In genomic region chr16:4693956-4694663, GRCh38 we compare ENCODE assay signal across 8 cellular contexts. TPM values are rescaled to one million over a fixed set of nuclear protein-coding genes. Genes with fewer than 3 reads are reported as not detected.
A peak's percentile ranks its signal among the peaks of the same experiment; 100 is the strongest.
DNase-seq lines count a peak whose midpoint lies in the region; ATAC-seq, FAIRE-seq and TF ChIP-seq lines count a peak whose summit lies in the region.

No MANE protein-coding gene starts in this region.

- CTCF ChIA-PET in GM10248 (lab: Yijun Ruan, JAX): interaction anchor here (0.7 to 2.4 kb wide), 8 partner anchors 10 to 105 kb away, joined by 3 to 6 read pairs (median 4); partner anchors contain the start of gene DNAAF8

- no peaks in the 10 kb centered on the region for H3K27me3 ChIP-seq in bronchial epithelial cell (ENCODE audit: control insufficient read depth, insufficient read depth, low read length)

- TF ChIP-seq CTCF in GM10248 (IDR thresholded peaks at IDR 0.05; ENCODE audit: control extremely low read depth, extremely low read depth, low read depth, missing control alignments) (no peak), bronchial epithelial cell (IDR thresholded peaks at IDR 0.05; ENCODE audit: insufficient read depth, low read length, severe bottlenecking) (no peak)

- H3K4me3 ChIP-seq in bronchial epithelial cell (ENCODE audit: low read depth, low read length): peak overlapping the region; percentile 92

- peak; percentile 4 for ATAC-seq in HG02884 (IDR thresholded peaks at IDR 0.05; ENCODE audit: unreplicated experiment)
- peak; percentile 55 for ATAC-seq in T-helper 17 cell
- no peak for ATAC-seq in HG03108 (IDR thresholded peaks at IDR 0.05; ENCODE audit: unreplicated experiment)

- peak; percentile 81 for DNase-seq in GM10248 (ENCODE audit: extremely low spot score)
- DNase-seq in T-helper 17 cell: peak; percentile 52 to 54 (median 53)
- DNase-seq in bronchial epithelial cell (ENCODE audit: low read depth): no peak
- DNase-seq in iris pigment epithelial cell (ENCODE audit: low read depth): peak; percentile 51
- DNase-seq in stimulated activated CD4-positive, alpha-beta T cell treated with anti-CD3 and anti-CD28 coated beads, Interleukin-2, amount 100 ng/mL, for 4 hours (ENCODE audit: low read depth): peak; percentile 22
- no peak for DNase-seq in KBM-7

- H3K36me3 ChIP-seq in bronchial epithelial cell (ENCODE audit: control insufficient read depth, insufficient read depth, low read length): peaks cover 20% of the 10 kb centered on the region

- H3K27me3 Mint-ChIP-seq in T-helper 17 cell: no peaks in the 10 kb centered on the region

- H3K4me1 Mint-ChIP-seq in T-helper 17 cell: peaks cover 10% of the 10 kb centered on the region

- H3K36me3 Mint-ChIP-seq in T-helper 17 cell (ENCODE audit: low read depth): no peaks in the 10 kb centered on the region

- H3K4me3 Mint-ChIP-seq in T-helper 17 cell: peak overlapping the region; percentile 88

- POLR2A ChIA-PET in GM10248 (lab: Yijun Ruan, JAX): interaction anchor here (1.8 kb wide), 1 partner anchor 41 kb away, joined by 5 read pairs; the partner anchor contains the start of gene DNAAF8

- H3K27ac Mint-ChIP-seq in T-helper 17 cell: no peak overlapping the region

- no peaks in the 10 kb centered on the region for H3K9me3 ChIP-seq in T-helper 17 cell (ENCODE audit: control insufficient read depth, low read length, poor library complexity, severe bottlenecking)

- FAIRE-seq in bronchial epithelial cell (lab: Jason Lieb, UNC): no peak

- in situ Hi-C loops in KBM-7 (cut with MboI; ENCODE audit: low pct_unique_long_range_greater_than_20kb, low sequenced_read_pairs): no loop called here

RNA-seq across cellular contexts. Expression of gene NUDT16L1, which starts 0.7 kb away (rescaled TPM):
- total RNA-seq in T-helper 17 cell (10 to 100 TPM; 44.7 to 49.6 TPM), bronchial epithelial cell (21.1 and 34.8 TPM in 2 replicates)

RNA-seq across cellular contexts. Expression of gene ANKS3, which starts 40.0 kb away (rescaled TPM):
- total RNA-seq in T-helper 17 cell (10 to 100 TPM; 15.6 to 20.0 TPM), bronchial epithelial cell (13.3 and 16.8 TPM in 2 replicates)

RNA-seq across cellular contexts. Expression of gene DNAAF8, which starts 40.2 kb away (rescaled TPM):
- total RNA-seq in T-helper 17 cell: not detected
- total RNA-seq in bronchial epithelial cell: under 0.01 and 0.26 TPM in 2 replicates

Comparison
In these comparisons a context has a peak if more than half of its experiments do, and no peak if none do; other contexts are left out.
1. DNase-seq: peak in GM10248 (single experiment), T-helper 17 cell (3 of 3), iris pigment epithelial cell (single experiment) and stimulated activated CD4-positive, alpha-beta T cell treated with anti-CD3 and anti-CD28 coated beads, Interleukin-2, amount 100 ng/mL, for 4 hours (single experiment); none in bronchial epithelial cell (single experiment) and KBM-7 (single experiment).